ENCODE assay signal across 1 cellular context in genomic region chr5:115634343-115635132, GRCh38.
TF ChIP-seq lines count a peak whose summit lies in the region.

No MANE protein-coding gene starts in this region.

TF ChIP-seq in H1, 55 proteins besides CTCF, POLR2A, EP300 and RAD21:
- TF ChIP-seq CHD7 (IDR thresholded peaks at IDR 0.05; ENCODE audit: insufficient replicate concordance, low read length) (peak; percentile 83), SP1 (IDR thresholded peaks at IDR 0.05; ENCODE audit: low read depth, low read length) (0 out of 2 replicates have a peak, but pooled peaks have one; percentile 34), TBP (IDR thresholded peaks at IDR 0.05; ENCODE audit: low read depth, low read length) (no peak), POU5F1 (IDR thresholded peaks at IDR 0.05; ENCODE audit: low read depth, low read length) (0 out of 2 replicates have a peak, but pooled peaks have one; percentile 64), CREB1 (IDR thresholded peaks at IDR 0.05) (no peak)
